Comparison of ENCODE assay signal across 8 cellular contexts in genomic region chr3:58299839-58300516, GRCh38. TPM values are rescaled to one million over a fixed set of nuclear protein-coding genes. Genes with fewer than 3 reads are reported as not detected.
DNase-seq lines count a peak whose midpoint lies in the region; ATAC-seq and TF ChIP-seq lines count a peak whose summit lies in the region.

No MANE protein-coding gene starts in this region.

- DNase-seq in Ammon's horn (ENCODE audit: low spot score) (peak; percentile 50), HL-60 (ENCODE audit: low read depth in 1 of 2, low spot score in 1 of 2) (no peak), mammary epithelial cell (peak; percentile 14), mesenteric fat pad (ENCODE audit: low spot score) (peak; percentile 73), HPDE6-E6E7 (ENCODE audit: extremely low spot score) (no peak)
- DNase-seq in T-helper 2 cell treated with Interferon-gamma antibody and Interleukin-4, amounts not matched to agents 5 μg/mL and 100 μg/mL, for 36 hours (ENCODE audit: low spot score) = no peak
- DNase-seq in activated CD8-positive, alpha-beta memory T cell treated with anti-CD3 and anti-CD28 coated beads for 24 hours = no peak

- dilution Hi-C loops in mammary epithelial cell (cut with HindIII; ENCODE audit: low sequenced_read_pairs) = loop anchor here (5.0 kb wide), 1 partner anchor 108 kb away; no protein-coding TSS in a partner anchor

- H3K9ac ChIP-seq in mammary epithelial cell (ENCODE audit: insufficient read depth, low read length) = no peak overlapping the region

- H3K36me3 Mint-ChIP-seq in T-helper 2 cell treated with Interferon-gamma antibody and Interleukin-4, amounts not matched to agents 5 μg/mL and 100 μg/mL, for 36 hours (ENCODE audit: low read depth) = peaks cover 3% of the 10 kb centered on the region

- H3K4me2 ChIP-seq in mammary epithelial cell (ENCODE audit: insufficient read depth, low read depth, low read length) = no peak overlapping the region

- H3K27ac Mint-ChIP-seq in T-helper 2 cell treated with Interferon-gamma antibody and Interleukin-4, amounts not matched to agents 5 μg/mL and 100 μg/mL, for 36 hours = no peak overlapping the region

- in situ Hi-C loops in mammary epithelial cell (cut with MboI; ENCODE audit: low sequenced_read_pairs in 2 of 2) = loop anchor here (5.0 to 10.0 kb wide), 3 partner anchors 65 to 115 kb away; partner anchors contain the start of gene ABHD6 (in 1 of the 2)

- no peaks in the 10 kb centered on the region for H3K4me1 Mint-ChIP-seq in T-helper 2 cell treated with Interferon-gamma antibody and Interleukin-4, amounts not matched to agents 5 μg/mL and 100 μg/mL, for 36 hours (ENCODE audit: low read depth)

- 14% methylated on average over 8 of the region's 8 CpGs for WGBS in mammary epithelial cell (ENCODE audit: low coverage, missing lambda C conversion rate)

- H3K27me3 ChIP-seq in HL-60 (ENCODE audit: insufficient read depth, poor library complexity, severe bottlenecking) = peaks cover 9% of the 10 kb centered on the region
- H3K27me3 ChIP-seq in mammary epithelial cell (ENCODE audit: insufficient read depth, low read length) = no peaks in the 10 kb centered on the region

- H3K4me1 ChIP-seq in mammary epithelial cell (ENCODE audit: insufficient read depth, low read length) = no peaks in the 10 kb centered on the region

- no peaks in the 10 kb centered on the region for H4K20me1 ChIP-seq in mammary epithelial cell (ENCODE audit: insufficient read depth, low read length)

- no TSS peak for BruUV-seq in mammary epithelial cell (replicated peaks; lab: Mats Ljungman, UMichigan)

- H3K27ac ChIP-seq in HL-60 (replicated peaks) (no peak overlapping the region), mammary epithelial cell (ENCODE audit: insufficient read depth, low read depth, low read length) (no peak overlapping the region)

- no peak for ATAC-seq in GM18861 (IDR thresholded peaks at IDR 0.05; ENCODE audit: unreplicated experiment)

- no peaks in the 10 kb centered on the region for H3K79me2 ChIP-seq in mammary epithelial cell (ENCODE audit: insufficient read depth, low read length)

- H3K9me3 Mint-ChIP-seq in T-helper 2 cell treated with Interferon-gamma antibody and Interleukin-4, amounts not matched to agents 5 μg/mL and 100 μg/mL, for 36 hours = peaks cover 12% of the 10 kb centered on the region

- TF ChIP-seq CTCF in HL-60 (IDR thresholded peaks at IDR 0.05; ENCODE audit: insufficient read depth, low read length) = peak; percentile 16
- TF ChIP-seq CTCF in mammary epithelial cell (conservative IDR thresholded peaks at IDR 0.05 in 1 of 2, IDR thresholded peaks at IDR 0.05 in 1 of 2; ENCODE audit: extremely low read depth in 1 of 2, insufficient read depth in 1 of 2, low read depth in 1 of 2, low read length in 2 of 2) = peak; percentile 52 to 63

- no peaks in the 10 kb centered on the region for H3K9me3 ChIP-seq in mammary epithelial cell (replicated peaks; ENCODE audit: insufficient read depth, low read length)

- H2AFZ ChIP-seq in mammary epithelial cell (ENCODE audit: low read depth, low read length) = no peak overlapping the region

- intact Hi-C loops in mammary epithelial cell (cut with micrococcal nuclease) = loop anchor here (1.0 to 2.0 kb wide), 4 partner anchors 62 to 337 kb away; no protein-coding TSS in a partner anchor

- H3K36me3 ChIP-seq in mammary epithelial cell (ENCODE audit: insufficient read depth, low read length) = no peaks in the 10 kb centered on the region

- H3K4me3 ChIP-seq in HL-60 (replicated peaks; ENCODE audit: insufficient read depth, low read length) (no peak overlapping the region), mammary epithelial cell (replicated peaks in 1 of 3; ENCODE audit: insufficient read depth in 1 of 3, low read depth in 2 of 3, low read length in 3 of 3) (no peak overlapping the region)

- CTCF ChIA-PET in mammary epithelial cell (lab: Charles Lee; ENCODE audit: low non-redundant PET) = interaction anchor here (0.7 to 0.9 kb wide), 2 partner anchors 112 to 338 kb away, joined by 7 to 11 read pairs; no protein-coding TSS in a partner anchor

- H3K4me3 Mint-ChIP-seq in T-helper 2 cell treated with Interferon-gamma antibody and Interleukin-4, amounts not matched to agents 5 μg/mL and 100 μg/mL, for 36 hours = no peak overlapping the region

- H3K27me3 Mint-ChIP-seq in T-helper 2 cell treated with Interferon-gamma antibody and Interleukin-4, amounts not matched to agents 5 μg/mL and 100 μg/mL, for 36 hours (ENCODE audit: low read depth) = peaks cover 7% of the 10 kb centered on the region

RNA-seq across cellular contexts. Expression of gene RPP14, which starts 6.1 kb away (rescaled TPM):
- total RNA-seq in mammary epithelial cell = 10 to 100 TPM; 15.5 to 22.1 TPM
- 12.4 TPM for polyA plus RNA-seq in mammary epithelial cell
- 33.4 TPM for polyA minus RNA-seq in mammary epithelial cell
- total RNA-seq in mesenteric fat pad = 16.1 TPM

RNA-seq across cellular contexts. Expression of gene HTD2, which starts 6.3 kb away (rescaled TPM):
- 10 to 100 TPM; 10.4 to 18.5 TPM for total RNA-seq in mammary epithelial cell
- 8.1 TPM for polyA plus RNA-seq in mammary epithelial cell
- polyA minus RNA-seq in mammary epithelial cell = not detected
- total RNA-seq in mesenteric fat pad = 7.6 TPM

RNA-seq across cellular contexts. Expression of gene PXK, which starts 32.7 kb away (rescaled TPM):
- total RNA-seq in mammary epithelial cell (10 to 100 TPM; 39.6 to 42.2 TPM), mesenteric fat pad (32.2 TPM)
- 12.4 TPM for polyA plus RNA-seq in mammary epithelial cell
- polyA minus RNA-seq in mammary epithelial cell = 6.9 TPM

Comparison
In these comparisons a context has a peak if more than half of its experiments do, and no peak if none do; other contexts are left out.
1. DNase-seq: peak in Ammon's horn (single experiment), mammary epithelial cell (single experiment) and mesenteric fat pad (single experiment); none in HL-60 (0 of 2), T-helper 2 cell treated with Interferon-gamma antibody and Interleukin-4, amounts not matched to agents 5 μg/mL and 100 μg/mL, for 36 hours (single experiment), activated CD8-positive, alpha-beta memory T cell treated with anti-CD3 and anti-CD28 coated beads for 24 hours (single experiment) and HPDE6-E6E7 (single experiment).